Comparison of ENCODE assay signal across 8 cellular contexts in the genomic region with DNA sequence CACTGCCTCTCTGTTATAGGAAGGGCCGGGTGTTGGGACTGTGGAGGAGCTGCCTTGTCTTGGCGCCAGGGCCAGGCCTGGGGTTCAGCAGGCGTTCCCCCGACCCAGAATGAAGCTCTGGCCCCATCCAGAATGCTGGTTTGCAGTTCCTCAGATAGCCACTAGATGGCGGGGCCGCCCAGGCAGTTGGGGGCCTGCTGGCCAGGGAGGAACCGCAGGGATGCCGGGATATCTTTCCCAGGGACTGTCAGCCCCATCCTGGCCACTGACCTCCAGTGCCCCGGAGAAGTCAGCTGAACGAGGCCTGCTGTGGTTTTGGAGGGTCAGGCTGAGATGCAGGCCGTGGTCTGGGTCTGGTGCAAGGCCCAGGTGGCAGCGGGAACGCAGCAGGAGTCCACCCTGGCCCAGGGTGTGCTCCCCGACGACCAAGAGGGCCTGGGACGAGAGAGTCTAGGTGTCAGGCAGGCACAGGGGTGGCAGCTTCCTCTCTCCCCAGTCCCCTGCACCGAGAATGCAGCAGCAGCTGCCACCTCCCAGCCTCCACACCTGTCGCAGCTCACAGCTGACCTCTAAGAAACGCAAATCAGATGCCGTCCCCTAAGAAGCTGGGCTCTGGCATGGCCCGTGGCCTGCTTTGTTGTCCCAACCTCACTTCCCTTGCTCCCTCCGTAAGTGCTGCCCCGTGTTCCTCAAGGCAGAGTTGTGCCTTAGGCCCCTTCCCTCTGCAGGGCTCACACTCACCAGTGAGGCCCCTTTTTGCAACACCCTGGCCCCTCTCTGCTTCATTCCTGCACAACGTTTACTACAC. TPM values are rescaled to one million over a fixed set of nuclear protein-coding genes. Genes with fewer than 3 reads are reported as not detected.
DNase-seq lines count a peak whose midpoint lies in the region; ATAC-seq and TF ChIP-seq lines count a peak whose summit lies in the region.

No MANE protein-coding gene starts in this region.

- no TSS peak for BruUV-seq in A673 (replicated peaks; lab: Mats Ljungman, UMichigan)

- no peak overlapping the region for H3K27ac ChIP-seq in A673 (ENCODE audit: low read depth, low read length, poor library complexity, severe bottlenecking)

- DNase-seq in A673 (ENCODE audit: low spot score) (peak; percentile 68), NCI-H345 (lab: John Stamatoyannopoulos, UW) (peak; percentile 71), medulla oblongata (ENCODE audit: extremely low spot score) (peak; percentile 74)
- DNase-seq in activated CD4-positive, alpha-beta memory T cell treated with anti-CD3 and anti-CD28 coated beads for 36 hours, result peak; percentile 76
- DNase-seq in effector CD4-positive, alpha-beta T cell, result peak; percentile 57
- peak; percentile 26 for DNase-seq in stimulated activated CD8-positive, alpha-beta memory T cell treated with anti-CD3 and anti-CD28 coated beads, Interleukin-12 subunit alpha, Interleukin-12 subunit beta, amount 100 ng/mL, for 4 hours (ENCODE audit: low read depth)

- ATAC-seq in HG02623 (IDR thresholded peaks at IDR 0.05; ENCODE audit: unreplicated experiment), result no peak

- H3K36me3 ChIP-seq in A673 (ENCODE audit: insufficient read depth, low read length, poor library complexity, severe bottlenecking), result no peaks in the 10 kb centered on the region

- no peak overlapping the region for H3K4me3 Mint-ChIP-seq in activated CD4-positive, alpha-beta memory T cell treated with anti-CD3 and anti-CD28 coated beads for 36 hours

- POLR2A ChIA-PET in A673 (lab: Charles Lee; ENCODE audit: low non-redundant PET), result interaction anchor here (0.5 kb wide), 1 partner anchor 672 kb away, joined by 3 read pairs; no protein-coding TSS in a partner anchor
- POLR2A ChIA-PET in activated CD4-positive, alpha-beta memory T cell treated with anti-CD3 and anti-CD28 coated beads for 36 hours (lab: Charles Lee), result no interaction called here

- no peaks in the 10 kb centered on the region for H3K9me3 ChIP-seq in A673 (ENCODE audit: low read depth, low read length, poor library complexity, severe bottlenecking)

- intact Hi-C loops in A673 (cut with micrococcal nuclease; ENCODE audit: unreplicated experiment), result loop anchor here (1.0 kb wide), 1 partner anchor 318 kb away; no protein-coding TSS in a partner anchor
- intact Hi-C loops in activated CD4-positive, alpha-beta memory T cell treated with anti-CD3 and anti-CD28 coated beads for 36 hours (cut with micrococcal nuclease), result no loop called here

- no peaks in the 10 kb centered on the region for H3K36me3 Mint-ChIP-seq in activated CD4-positive, alpha-beta memory T cell treated with anti-CD3 and anti-CD28 coated beads for 36 hours

- no peaks in the 10 kb centered on the region for H3K27me3 Mint-ChIP-seq in activated CD4-positive, alpha-beta memory T cell treated with anti-CD3 and anti-CD28 coated beads for 36 hours

- no peak overlapping the region for H3K27ac Mint-ChIP-seq in activated CD4-positive, alpha-beta memory T cell treated with anti-CD3 and anti-CD28 coated beads for 36 hours

- peak; percentile 95 for TF ChIP-seq CTCF in A673 (conservative IDR thresholded peaks at IDR 0.05; ENCODE audit: low read depth, low read length)
- TF ChIP-seq CTCF in GM12875 (IDR thresholded peaks at IDR 0.05; ENCODE audit: borderline replicate concordance, insufficient read depth, low read depth, low read length), result peak; percentile 98

- no peaks in the 10 kb centered on the region for H3K9me3 Mint-ChIP-seq in activated CD4-positive, alpha-beta memory T cell treated with anti-CD3 and anti-CD28 coated beads for 36 hours

- H3K4me3 ChIP-seq in A673 (ENCODE audit: low read depth, low read length, poor library complexity, severe bottlenecking) (no peak overlapping the region), GM12875 (ENCODE audit: low read depth, low read length) (no peak overlapping the region)

- CTCF ChIA-PET in A673 (lab: Charles Lee), result interaction anchor here (0.6 to 1.6 kb wide), 6 partner anchors 9 to 672 kb away, joined by 3 to 16 read pairs (median 4); no protein-coding TSS in a partner anchor
- CTCF ChIA-PET in activated CD4-positive, alpha-beta memory T cell treated with anti-CD3 and anti-CD28 coated beads for 36 hours (lab: Charles Lee), result interaction anchor here (0.6 to 5.3 kb wide), 39 partner anchors 8 to 671 kb away, joined by 3 to 54 read pairs (median 4); no protein-coding TSS in a partner anchor

- no peaks in the 10 kb centered on the region for H3K4me1 ChIP-seq in A673 (ENCODE audit: insufficient read depth, low read length, poor library complexity, severe bottlenecking)

- no peaks in the 10 kb centered on the region for H3K4me1 Mint-ChIP-seq in activated CD4-positive, alpha-beta memory T cell treated with anti-CD3 and anti-CD28 coated beads for 36 hours (ENCODE audit: low read depth)

- no peaks in the 10 kb centered on the region for H3K27me3 ChIP-seq in A673 (replicated peaks; ENCODE audit: insufficient read depth, low read depth, low read length, poor library complexity)

RNA-seq across cellular contexts. Expression of a gene that starts 51.2 kb away (rescaled TPM):
- 28.5 and 38.4 TPM in 2 replicates for total RNA-seq in A673 (2021)
- 10 to 100 TPM; 68.9 to 69.9 TPM for total RNA-seq in activated CD4-positive, alpha-beta memory T cell treated with anti-CD3 and anti-CD28 coated beads for 36 hours

Comparison
In these comparisons a context has a peak if more than half of its experiments do, and no peak if none do; other contexts are left out.
1. DNase-seq: peak in every context shown above with its lines; median percentile 76 in activated CD4-positive, alpha-beta memory T cell treated with anti-CD3 and anti-CD28 coated beads for 36 hours; 74 in medulla oblongata; 71 in NCI-H345; 68 in A673; 57 in effector CD4-positive, alpha-beta T cell; 26 in stimulated activated CD8-positive, alpha-beta memory T cell treated with anti-CD3 and anti-CD28 coated beads, Interleukin-12 subunit alpha, Interleukin-12 subunit beta, amount 100 ng/mL, for 4 hours.